Comparison of ENCODE assay signal across 1 cellular context in genomic region chr16:58464916-58465731, GRCh38.
TF ChIP-seq lines count a peak whose summit lies in the region.

No MANE protein-coding gene starts in this region.

TF ChIP-seq in GM23338, 12 proteins besides CTCF, POLR2A, EP300 and RAD21 (continued from another document):
- TF ChIP-seq ZNF114 (CRISPR knock-in tag; IDR thresholded peaks at IDR 0.05) (no peak), CREB1 (CRISPR knock-in tag; IDR thresholded peaks at IDR 0.05; ENCODE audit: low read depth) (no peak), POLR2AphosphoS5 (IDR thresholded peaks at IDR 0.05; ENCODE audit: low read depth) (no peak), JUNB (IDR thresholded peaks at IDR 0.05; ENCODE audit: unreplicated experiment) (no peak), EZH2phosphoT487 (IDR thresholded peaks at IDR 0.05; ENCODE audit: unreplicated experiment) (no peak)
